ENCODE assay signal across 22 cellular contexts in genomic region chr9:93541005-93541404, GRCh38.
"Had no signal": no experiment of that assay in that cellular context is flagged by ENCODE, and none has a peak within 500 bp of the region (broad histone marks: within the 10 kb centered on the region; RNA-seq: fewer than 3 reads in every experiment).

No MANE protein-coding gene starts in this region.

- H3K4me1 ChIP-seq: esophagus squamous epithelium, lower lobe of right lung, vagina had no signal

- ATAC-seq: activated T-helper 17 cell treated with anti-CD3 and anti-CD28 coated beads, Interleukin-2, amount 50 U/mL, for 72 hours; lower lobe of right lung; natural killer cell; T-cell had no signal

- H3K9me3 ChIP-seq: esophagus squamous epithelium, lower lobe of right lung, tibial nerve, vagina had no signal

- H3K4me1 Mint-ChIP-seq: activated T-helper 17 cell treated with anti-CD3 and anti-CD28 coated beads, Interleukin-2, amount 50 U/mL, for 72 hours; T-cell had no signal

- H3K27me3 Mint-ChIP-seq: activated T-helper 17 cell treated with anti-CD3 and anti-CD28 coated beads, Interleukin-2, amount 50 U/mL, for 72 hours; dendritic cell treated with granulocyte-macrophage colony-stimulating factor and Interleukin-4, amounts not matched to agents 40 ng/mL and 50 ng/mL, for 4 days; T-cell had no signal

- H3K27me3 ChIP-seq: esophagus squamous epithelium, tibial nerve, vagina had no signal

- DNase-seq: activated CD4-positive, alpha-beta T cell treated with anti-CD3 and anti-CD28 coated beads, Interleukin-2, amount 50 U/mL, for 1 hour; activated CD8-positive, alpha-beta memory T cell treated with anti-CD3 and anti-CD28 coated beads for 24 hours; activated CD8-positive, alpha-beta memory T cell treated with anti-CD3 and anti-CD28 coated beads, Interleukin-2, amount 50 U/mL, for 48 hours; activated naive CD4-positive, alpha-beta T cell treated with anti-CD3 and anti-CD28 coated beads for 36 hours; aorta; effector CD8-positive, alpha-beta T cell; esophagus squamous epithelium; left cardiac atrium; lower lobe of right lung; natural killer cell; nucleus accumbens; stimulated activated CD4-positive, alpha-beta T cell treated with anti-CD3 and anti-CD28 coated beads, Interleukin-12 subunit alpha, Interleukin-12 subunit beta, amount 100 ng/mL, for 4 hours; stimulated activated CD4-positive, alpha-beta T cell treated with anti-CD3 and anti-CD28 coated beads, Interleukin-1b, Interleukin-23, amount 100 ng/mL, for 48 hours; stimulated activated CD8-positive, alpha-beta memory T cell treated with anti-CD3 and anti-CD28 coated beads, Interleukin-4, amount 100 ng/mL, for 48 hours; stimulated activated naive CD4-positive, alpha-beta T cell treated with Interleukin-2 at 50 U/mL for 16 hours; T-cell; T1000 had no signal

- H3K27ac Mint-ChIP-seq: activated naive CD4-positive, alpha-beta T cell treated with anti-CD3 and anti-CD28 coated beads for 36 hours; activated T-helper 17 cell treated with anti-CD3 and anti-CD28 coated beads, Interleukin-2, amount 50 U/mL, for 72 hours; dendritic cell treated with granulocyte-macrophage colony-stimulating factor and Interleukin-4, amounts not matched to agents 40 ng/mL and 50 ng/mL, for 4 days; natural killer cell; T-cell had no signal

- H3K36me3 Mint-ChIP-seq: natural killer cell had no signal

- H3K9me3 Mint-ChIP-seq: activated naive CD4-positive, alpha-beta T cell treated with anti-CD3 and anti-CD28 coated beads for 36 hours; activated T-helper 17 cell treated with anti-CD3 and anti-CD28 coated beads, Interleukin-2, amount 50 U/mL, for 72 hours; dendritic cell treated with granulocyte-macrophage colony-stimulating factor and Interleukin-4, amounts not matched to agents 40 ng/mL and 50 ng/mL, for 4 days; natural killer cell; T-cell had no signal

- H3K4me3 ChIP-seq: esophagus squamous epithelium, lower lobe of right lung, SK-N-MC, tibial nerve, vagina had no signal

- H3K4me3 Mint-ChIP-seq: activated naive CD4-positive, alpha-beta T cell treated with anti-CD3 and anti-CD28 coated beads for 36 hours; activated T-helper 17 cell treated with anti-CD3 and anti-CD28 coated beads, Interleukin-2, amount 50 U/mL, for 72 hours; dendritic cell treated with granulocyte-macrophage colony-stimulating factor and Interleukin-4, amounts not matched to agents 40 ng/mL and 50 ng/mL, for 4 days; natural killer cell; T-cell had no signal

- H3K27ac ChIP-seq: esophagus squamous epithelium, lower lobe of right lung, SK-N-MC, tibial nerve, vagina had no signal
